8 cellular contexts compared by ENCODE assay signal in genomic region chr1:6519935-6520621, GRCh38. TPM values are rescaled to one million over a fixed set of nuclear protein-coding genes. Genes with fewer than 3 reads are reported as not detected.
DNase-seq lines count a peak whose midpoint lies in the region; ATAC-seq, FAIRE-seq and TF ChIP-seq lines count a peak whose summit lies in the region.

No MANE protein-coding gene starts in this region.

- H3K4me1 ChIP-seq in lung (ENCODE audit: control insufficient read depth in 2 of 2, insufficient read depth in 2 of 2, low read length in 2 of 2), result no peaks in the 10 kb centered on the region

- H3K27ac ChIP-seq in lung (ENCODE audit: low read depth in 1 of 2, low read length in 1 of 2), result no peak overlapping the region

- H3K4me3 ChIP-seq in AG10803 (ENCODE audit: low read length) (no peak overlapping the region), bronchial epithelial cell (ENCODE audit: low read depth, low read length) (no peak overlapping the region), lung (no peak overlapping the region)

- ATAC-seq in lung (ENCODE audit: insufficient read depth, low FRiP score) (peak; percentile 47), GM21390 (IDR thresholded peaks at IDR 0.05; ENCODE audit: unreplicated experiment) (no peak), GM19324 (IDR thresholded peaks at IDR 0.05; ENCODE audit: low FRiP score, unreplicated experiment) (no peak), GM19467 (IDR thresholded peaks at IDR 0.05; ENCODE audit: unreplicated experiment) (no peak)

- peak; percentile 83 for DNase-seq in AG10803 (ENCODE audit: low read depth)
- peak; percentile 76 for DNase-seq in NCI-H1105 treated with DMSO at 0.1 percent for 48 hours (lab: John Stamatoyannopoulos, UW)
- DNase-seq in bronchial epithelial cell (ENCODE audit: low read depth), result peak; percentile 80
- no peak for DNase-seq in lung (ENCODE audit: low spot score)
- DNase-seq in HT-29 (ENCODE audit: low spot score), result no peak

- no peaks in the 10 kb centered on the region for H3K9me3 ChIP-seq in lung (ENCODE audit: control insufficient read depth in 2 of 2, insufficient read depth in 1 of 2, low read length in 1 of 2)

- no peaks in the 10 kb centered on the region for H3K27me3 ChIP-seq in bronchial epithelial cell (ENCODE audit: control insufficient read depth, insufficient read depth, low read length)
- no peaks in the 10 kb centered on the region for H3K27me3 ChIP-seq in lung (ENCODE audit: control insufficient read depth, insufficient read depth)

- FAIRE-seq in bronchial epithelial cell (lab: Jason Lieb, UNC), result no peak

- no peak for TF ChIP-seq CTCF in AG10803 (conservative IDR thresholded peaks at IDR 0.05; ENCODE audit: low read length)
- no peak for TF ChIP-seq CTCF in bronchial epithelial cell (IDR thresholded peaks at IDR 0.05; ENCODE audit: insufficient read depth, low read length, severe bottlenecking)
- TF ChIP-seq CTCF in lung (IDR thresholded peaks at IDR 0.05; ENCODE audit: control extremely low read depth, extremely low read depth), result no peak

- WGBS in lung, 2 donors, result 46 to 64% methylated on average over 13 of the region's 13 CpGs

- H3K36me3 ChIP-seq in bronchial epithelial cell (ENCODE audit: control insufficient read depth, insufficient read depth, low read length) (no peaks in the 10 kb centered on the region), lung (ENCODE audit: control insufficient read depth in 2 of 2, insufficient read depth in 2 of 2, low read length in 2 of 2) (peaks cover 0 to 3% of the 10 kb centered on the region in 2 donors)

RNA-seq across cellular contexts. Expression of gene PLEKHG5, which starts 28.6 kb away (rescaled TPM):
- 42.9 and 45.2 TPM in 2 replicates for total RNA-seq in bronchial epithelial cell
- 10 to 100 TPM; 11.2 to 22.9 TPM for total RNA-seq in lung
- polyA plus RNA-seq in lung, result 1 to 10 TPM; 3.4 to 8.7 TPM
- 12.5 and 14.6 TPM in 2 replicates for total RNA-seq in HT-29 (2014; rRNA removed; shearing (Covaris generic))

RNA-seq across cellular contexts. Expression of gene NOL9, which starts 34.2 kb away (rescaled TPM):
- 12.3 and 14.2 TPM in 2 replicates for total RNA-seq in bronchial epithelial cell
- total RNA-seq in lung, result 10 to 100 TPM; 26.4 to 29.4 TPM
- polyA plus RNA-seq in lung, result 1 to 10 TPM; 3.4 to 6.9 TPM
- 21.0 and 23.7 TPM in 2 replicates for total RNA-seq in HT-29 (2014; rRNA removed; shearing (Covaris generic))

RNA-seq across cellular contexts. Expression of gene TAS1R1, which starts 35.0 kb away (rescaled TPM):
- total RNA-seq in bronchial epithelial cell (not detected in 2 replicates), lung (under 1 TPM; 0.21 to 0.51 TPM)
- under 1 TPM; 0.02 to 0.08 TPM for polyA plus RNA-seq in lung
- not detected in 2 replicates for total RNA-seq in HT-29 (2014; rRNA removed; shearing (Covaris generic))

RNA-seq across cellular contexts. Expression of gene TNFRSF25, which starts 54.1 kb away (rescaled TPM):
- total RNA-seq in bronchial epithelial cell (20.5 and 30.3 TPM in 2 replicates), lung (10 to 100 TPM; 11.2 to 19.8 TPM)
- polyA plus RNA-seq in lung, result 10 to 100 TPM in 1 of 2 donors, 1 to 10 TPM in 1; 4.9 to 12.3 TPM
- 9.7 and 15.0 TPM in 2 replicates for total RNA-seq in HT-29 (2014; rRNA removed; shearing (Covaris generic))

RNA-seq across cellular contexts. Expression of gene ZBTB48, which starts 59.7 kb away (rescaled TPM):
- 18.7 and 19.7 TPM in 2 replicates for total RNA-seq in bronchial epithelial cell
- total RNA-seq in lung, result 10 to 100 TPM; 21.6 to 41.3 TPM
- 10 to 100 TPM; 33.0 to 35.5 TPM for polyA plus RNA-seq in lung
- total RNA-seq in HT-29 (2014; rRNA removed; shearing (Covaris generic)), result 28.5 and 37.2 TPM in 2 replicates

Comparison
In these comparisons a context has a peak if more than half of its experiments do, and no peak if none do; other contexts are left out.
1. DNase-seq: peak in AG10803 (single experiment), NCI-H1105 treated with DMSO at 0.1 percent for 48 hours (single experiment) and bronchial epithelial cell (single experiment); none in lung (single experiment) and HT-29 (single experiment).